ENCODE assay signal across 9 cellular contexts in genomic region chr1:38817958-38818705, GRCh38.
DNase-seq lines count a peak whose midpoint lies in the region; ATAC-seq and TF ChIP-seq lines count a peak whose summit lies in the region.
"Had no signal": no experiment of that assay in that cellular context is flagged by ENCODE, and none has a peak within 500 bp of the region (broad histone marks: within the 10 kb centered on the region; RNA-seq: fewer than 3 reads in every experiment).

No MANE protein-coding gene starts in this region.

- peak overlapping the region; percentile 48 for H3K4me3 ChIP-seq in iPS-11a (ENCODE audit: low read depth, low read length)

- TF ChIP-seq CTCF in GM12872 (IDR thresholded peaks at IDR 0.05; ENCODE audit: insufficient read depth, low read depth, low read length) (peak; percentile 68), RWPE1 (conservative IDR thresholded peaks at IDR 0.05; ENCODE audit: low read depth) (peak; percentile 90)

- no peak overlapping the region for H3K4me3 Mint-ChIP-seq in activated naive CD8-positive, alpha-beta T cell treated with anti-CD3 and anti-CD28 coated beads, Interleukin-2, amount 50 U/mL, for 24 hours
- H3K4me3 Mint-ChIP-seq: T-helper 1 cell treated with Interleukin-12 subunit alpha and Interleukin-12 subunit beta and Interleukin-4 antibody, amounts not matched to agents 30 μg/mL and 1 μg/mL, for 36 hours had no signal

- peak; percentile 41 for DNase-seq in RWPE1 (ENCODE audit: low spot score)
- DNase-seq in activated naive CD8-positive, alpha-beta T cell treated with anti-CD3 and anti-CD28 coated beads, Interleukin-2, amount 50 U/mL, for 24 hours: peak; percentile 71
- DNase-seq in stimulated activated CD4-positive, alpha-beta T cell treated with anti-CD3 and anti-CD28 coated beads, Interleukin-1b, Interleukin-23, amount 100 ng/mL, for 48 hours: peak; percentile 40
- DNase-seq in epidermal melanocyte (ENCODE audit: insufficient read length, low spot score): no peak
- no peak for DNase-seq in kidney glomerular epithelial cell (lab: John Stamatoyannopoulos, UW)

- no peaks in the 10 kb centered on the region for H3K9me3 Mint-ChIP-seq in activated naive CD8-positive, alpha-beta T cell treated with anti-CD3 and anti-CD28 coated beads, Interleukin-2, amount 50 U/mL, for 24 hours
- H3K9me3 Mint-ChIP-seq: T-helper 1 cell treated with Interleukin-12 subunit alpha and Interleukin-12 subunit beta and Interleukin-4 antibody, amounts not matched to agents 30 μg/mL and 1 μg/mL, for 36 hours had no signal

- peaks cover 52% of the 10 kb centered on the region for H3K27me3 Mint-ChIP-seq in activated naive CD8-positive, alpha-beta T cell treated with anti-CD3 and anti-CD28 coated beads, Interleukin-2, amount 50 U/mL, for 24 hours

- H3K27ac ChIP-seq in RWPE1: no peak overlapping the region

- CTCF ChIA-PET in RWPE1 (lab: Yijun Ruan, JAX): interaction anchor here (0.6 to 1.5 kb wide), 5 partner anchors 17 to 791 kb away, joined by 3 to 7 read pairs (median 4); no protein-coding TSS in a partner anchor

- POLR2A ChIA-PET in RWPE1 (lab: Yijun Ruan, JAX; ENCODE audit: low non-redundant PET): no interaction called here

- no peak overlapping the region for H3K27ac Mint-ChIP-seq in activated naive CD8-positive, alpha-beta T cell treated with anti-CD3 and anti-CD28 coated beads, Interleukin-2, amount 50 U/mL, for 24 hours
- H3K27ac Mint-ChIP-seq: T-helper 1 cell treated with Interleukin-12 subunit alpha and Interleukin-12 subunit beta and Interleukin-4 antibody, amounts not matched to agents 30 μg/mL and 1 μg/mL, for 36 hours had no signal

- H3K36me3 Mint-ChIP-seq in activated naive CD8-positive, alpha-beta T cell treated with anti-CD3 and anti-CD28 coated beads, Interleukin-2, amount 50 U/mL, for 24 hours (ENCODE audit: low read depth): no peaks in the 10 kb centered on the region

- peak; percentile 51 for ATAC-seq in activated naive CD8-positive, alpha-beta T cell treated with anti-CD3 and anti-CD28 coated beads, Interleukin-2, amount 50 U/mL, for 24 hours
- no peak for ATAC-seq in HG03280 (IDR thresholded peaks at IDR 0.05; ENCODE audit: unreplicated experiment)

- H3K4me1 Mint-ChIP-seq in activated naive CD8-positive, alpha-beta T cell treated with anti-CD3 and anti-CD28 coated beads, Interleukin-2, amount 50 U/mL, for 24 hours: peaks cover 7% of the 10 kb centered on the region

Comparison
In these comparisons a context has a peak if more than half of its experiments do, and no peak if none do; other contexts are left out.
1. DNase-seq: peak in RWPE1 (single experiment), activated naive CD8-positive, alpha-beta T cell treated with anti-CD3 and anti-CD28 coated beads, Interleukin-2, amount 50 U/mL, for 24 hours (single experiment) and stimulated activated CD4-positive, alpha-beta T cell treated with anti-CD3 and anti-CD28 coated beads, Interleukin-1b, Interleukin-23, amount 100 ng/mL, for 48 hours (single experiment); none in epidermal melanocyte (single experiment) and kidney glomerular epithelial cell (single experiment).